Comparison of ENCODE assay signal across 12 cellular contexts in the genomic region with DNA sequence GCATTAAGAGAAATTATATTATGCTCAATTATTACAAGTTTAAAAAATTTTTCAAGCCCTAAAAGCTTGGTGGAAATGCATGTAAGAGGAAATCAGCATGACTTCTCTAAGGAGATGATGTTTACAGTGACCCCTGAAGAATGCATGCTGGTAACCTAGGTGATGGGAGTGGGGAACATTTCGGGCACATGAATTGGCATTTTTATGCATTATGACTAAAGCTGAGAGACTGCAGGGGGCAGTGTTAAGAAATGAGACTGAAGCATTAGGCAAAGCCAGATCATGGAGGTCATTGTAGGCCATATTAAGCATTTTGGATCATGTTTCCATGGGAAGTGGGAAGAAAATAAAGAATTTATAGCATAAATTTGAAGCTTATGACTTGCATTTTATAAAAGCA.
DNase-seq lines count a peak whose midpoint lies in the region; ATAC-seq and TF ChIP-seq lines count a peak whose summit lies in the region.
"Had no signal": no experiment of that assay in that cellular context is flagged by ENCODE, and none has a peak within 500 bp of the region (broad histone marks: within the 10 kb centered on the region; RNA-seq: fewer than 3 reads in every experiment).

No MANE protein-coding gene starts in this region.

- H3K4me2 ChIP-seq in mammary epithelial cell (ENCODE audit: insufficient read depth, low read depth, low read length) = no peak overlapping the region

- H3K27ac ChIP-seq in mammary epithelial cell (ENCODE audit: insufficient read depth, low read depth, low read length) (peak overlapping the region; percentile 88), thyroid gland (no peak overlapping the region)
- H3K27ac ChIP-seq: dorsolateral prefrontal cortex, tibial artery had no signal

- CTCF ChIA-PET in Calu3 (lab: Charles Lee) = no interaction called here
- CTCF ChIA-PET in mammary epithelial cell (lab: Charles Lee; ENCODE audit: low non-redundant PET) = no interaction called here

- H4K20me1 ChIP-seq in mammary epithelial cell (ENCODE audit: insufficient read depth, low read length) = no peaks in the 10 kb centered on the region

- no TSS peak for BruUV-seq in Calu3 (replicated peaks; lab: Mats Ljungman, UMichigan)
- BruUV-seq in mammary epithelial cell (replicated peaks; lab: Mats Ljungman, UMichigan) = no TSS peak

- TF ChIP-seq CTCF in Calu3 (IDR thresholded peaks at IDR 0.05; ENCODE audit: unreplicated experiment) = no peak
- peak in 1 of 2 donors; percentile 26 for TF ChIP-seq CTCF in mammary epithelial cell (conservative IDR thresholded peaks at IDR 0.05 in 1 of 2, IDR thresholded peaks at IDR 0.05 in 1 of 2; ENCODE audit: extremely low read depth in 1 of 2, insufficient read depth in 1 of 2, low read depth in 1 of 2, low read length in 2 of 2)
- TF ChIP-seq CTCF in thyroid gland (IDR thresholded peaks at IDR 0.05) = no peak

- H3K27ac Mint-ChIP-seq in Calu3 (ENCODE audit: unreplicated experiment) = peak overlapping the region; percentile 72

- 94% methylated on average over 1 of the region's 1 CpG for WGBS in mammary epithelial cell (ENCODE audit: low coverage, missing lambda C conversion rate)
- WGBS in thyroid gland, 2 donors = 92 to 96% methylated on average over 1 of the region's 1 CpG

- ATAC-seq in HG02970 (IDR thresholded peaks at IDR 0.05; ENCODE audit: low FRiP score, unreplicated experiment) (no peak), GM18511 (IDR thresholded peaks at IDR 0.05; ENCODE audit: unreplicated experiment) (no peak)

- H3K36me3 ChIP-seq in mammary epithelial cell (ENCODE audit: insufficient read depth, low read length) = no peaks in the 10 kb centered on the region
- H3K36me3 ChIP-seq in thyroid gland = no peaks in the 10 kb centered on the region
- H3K36me3 ChIP-seq: tibial artery had no signal

- no peak for DNase-seq in Calu3
- peak; percentile 60 for DNase-seq in M059J (ENCODE audit: low read depth)
- DNase-seq in mammary epithelial cell = no peak
- peak; percentile 76 for DNase-seq in kidney tubule cell (ENCODE audit: low spot score)
- DNase-seq in thyroid gland = no peak
- no peak for DNase-seq in GOT3 (lab: John Stamatoyannopoulos, UW)
- DNase-seq: dorsolateral prefrontal cortex, NCI-H187, tibial artery had no signal

- peak overlapping the region; percentile 14 for H2AFZ ChIP-seq in mammary epithelial cell (ENCODE audit: low read depth, low read length)

- no peaks in the 10 kb centered on the region for H3K27me3 Mint-ChIP-seq in Calu3 (ENCODE audit: unreplicated experiment)

- no peak overlapping the region for H3K4me3 Mint-ChIP-seq in Calu3 (ENCODE audit: low read depth, unreplicated experiment)

- in situ Hi-C loops in mammary epithelial cell (cut with MboI; ENCODE audit: low sequenced_read_pairs in 2 of 2) = no loop called here

- H3K27me3 ChIP-seq in mammary epithelial cell (ENCODE audit: insufficient read depth, low read length) = no peaks in the 10 kb centered on the region
- no peaks in the 10 kb centered on the region for H3K27me3 ChIP-seq in thyroid gland
- H3K27me3 ChIP-seq: dorsolateral prefrontal cortex, tibial artery had no signal

- no peak for TF ChIP-seq POLR2A in thyroid gland (IDR thresholded peaks at IDR 0.05)

- H3K4me1 Mint-ChIP-seq in Calu3 (ENCODE audit: low read depth, unreplicated experiment) = peaks cover 38% of the 10 kb centered on the region

- H3K4me3 ChIP-seq in mammary epithelial cell (replicated peaks in 1 of 3; ENCODE audit: insufficient read depth in 1 of 3, low read depth in 2 of 3, low read length in 3 of 3) (no peak overlapping the region), thyroid gland (replicated peaks in 1 of 3) (no peak overlapping the region)
- H3K4me3 ChIP-seq: dorsolateral prefrontal cortex, lung, tibial artery had no signal

- peaks cover 2% of the 10 kb centered on the region for H3K9me3 Mint-ChIP-seq in Calu3 (ENCODE audit: low read depth, unreplicated experiment)

- intact Hi-C loops in Calu3 (cut with micrococcal nuclease; ENCODE audit: unreplicated experiment) = no loop called here
- intact Hi-C loops in mammary epithelial cell (cut with micrococcal nuclease) = loop anchor here (1.0 to 5.0 kb wide), 3 partner anchors 8 to 1099 kb away; no protein-coding TSS in a partner anchor
- intact Hi-C loops in thyroid gland (cut with DNase I) = no loop called here

- H3K79me2 ChIP-seq in mammary epithelial cell (ENCODE audit: insufficient read depth, low read length) = no peaks in the 10 kb centered on the region

- dilution Hi-C loops in mammary epithelial cell (cut with HindIII; ENCODE audit: low sequenced_read_pairs) = no loop called here

- H3K9me3 ChIP-seq in mammary epithelial cell (replicated peaks; ENCODE audit: insufficient read depth, low read length) (no peaks in the 10 kb centered on the region), thyroid gland (no peaks in the 10 kb centered on the region)
- H3K9me3 ChIP-seq: tibial artery had no signal

- H3K9ac ChIP-seq in mammary epithelial cell (ENCODE audit: insufficient read depth, low read length) = no peak overlapping the region

- H3K36me3 Mint-ChIP-seq in Calu3 (ENCODE audit: insufficient read depth, unreplicated experiment) = no peaks in the 10 kb centered on the region

- H3K4me1 ChIP-seq in mammary epithelial cell (ENCODE audit: insufficient read depth, low read length) (peaks cover 22% of the 10 kb centered on the region), thyroid gland (no peaks in the 10 kb centered on the region)

Comparison
In these comparisons a context has a peak if more than half of its experiments do, and no peak if none do; other contexts are left out.
1. DNase-seq: peak in M059J (single experiment) and kidney tubule cell (single experiment); none in Calu3 (single experiment), mammary epithelial cell (single experiment), thyroid gland (0 of 2) and GOT3 (single experiment).